In the genomic region with DNA sequence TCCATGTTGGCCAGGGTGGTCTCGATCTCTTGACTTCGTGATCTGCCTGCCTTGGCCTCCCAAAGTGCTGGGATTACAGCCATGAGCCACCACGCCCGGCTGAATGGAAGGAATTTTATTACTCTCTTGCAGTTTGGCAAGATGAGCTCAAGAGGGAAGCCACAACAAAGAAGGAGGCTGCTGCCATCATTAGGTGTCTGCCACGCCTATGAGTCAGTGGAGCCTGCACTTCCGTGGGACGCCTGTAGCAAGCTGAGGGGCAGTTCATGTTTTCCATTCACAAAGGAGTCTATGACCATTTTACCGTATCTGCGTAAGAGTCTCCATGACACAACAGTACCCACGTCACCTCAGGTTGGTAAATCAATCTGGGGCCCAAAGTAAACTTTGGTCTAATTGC, we compare ENCODE assay signal across 8 cellular contexts.
DNase-seq lines count a peak whose midpoint lies in the region; ATAC-seq and TF ChIP-seq lines count a peak whose summit lies in the region.

No MANE protein-coding gene starts in this region.

- peak; percentile 88 for TF ChIP-seq EP300 in Ishikawa (IDR thresholded peaks at IDR 0.05; ENCODE audit: borderline replicate concordance)

- no peak for ATAC-seq in HG03432 (IDR thresholded peaks at IDR 0.05; ENCODE audit: unreplicated experiment)

- no peak overlapping the region for H3K27ac ChIP-seq in coronary artery

- DNase-seq in activated CD4-positive, alpha-beta T cell treated with anti-CD3 and anti-CD28 coated beads, Interleukin-2, amount 50 U/mL, for 24 hours (ENCODE audit: low read depth in 1 of 2, low spot score in 1 of 2): peak; percentile 44 to 81
- DNase-seq in fibroblast of mammary gland (ENCODE audit: low read depth): peak; percentile 48
- DNase-seq in stimulated activated CD8-positive, alpha-beta memory T cell treated with anti-CD3 and anti-CD28 coated beads, Interleukin-7, amount 100 ng/mL, for 1 hour (ENCODE audit: low read depth in 2 of 2): peak; percentile 49 to 54
- DNase-seq in coronary artery (ENCODE audit: low spot score): no peak
- DNase-seq in RPMI8226: no peak
- DNase-seq in dedifferentiated amniotic fluid mesenchymal stem cell (ENCODE audit: extremely low spot score): no peak

- H3K4me3 ChIP-seq in fibroblast of mammary gland (ENCODE audit: control insufficient read depth, low read depth, low read length): no peak overlapping the region
- no peak overlapping the region for H3K4me3 ChIP-seq in coronary artery

- no peak for TF ChIP-seq CTCF in fibroblast of mammary gland (conservative IDR thresholded peaks at IDR 0.05; ENCODE audit: control insufficient read depth, insufficient read depth, low read depth, low read length)
- TF ChIP-seq CTCF in coronary artery (IDR thresholded peaks at IDR 0.05): no peak

- no peak for TF ChIP-seq RAD21 in Ishikawa (IDR thresholded peaks at IDR 0.05; ENCODE audit: low read depth)

TF ChIP-seq in Ishikawa, 13 proteins besides CTCF, POLR2A, EP300 and RAD21:
- TF ChIP-seq TAF1 (IDR thresholded peaks at IDR 0.05; ENCODE audit: low read depth) (no peak), YY1 (IDR thresholded peaks at IDR 0.05; ENCODE audit: low read depth) (peak; percentile 62; the same call in 1 of the 2 replicates), TCF12 (IDR thresholded peaks at IDR 0.05; ENCODE audit: low read depth) (peak; percentile 75), CEBPB (IDR thresholded peaks at IDR 0.05) (peak; percentile 41; the same call in 1 of the 2 replicates), CREB1 (IDR thresholded peaks at IDR 0.05; ENCODE audit: low read depth) (peak; percentile 47; the same call in 1 of the 2 replicates), EGR1 (IDR thresholded peaks at IDR 0.05) (no peak), NFIC (IDR thresholded peaks at IDR 0.05) (peak; percentile 74), TEAD4 (IDR thresholded peaks at IDR 0.05) (peak; percentile 78), ZBTB7A (IDR thresholded peaks at IDR 0.05; ENCODE audit: low read depth) (no peak)
- TF ChIP-seq, protein P1, sequence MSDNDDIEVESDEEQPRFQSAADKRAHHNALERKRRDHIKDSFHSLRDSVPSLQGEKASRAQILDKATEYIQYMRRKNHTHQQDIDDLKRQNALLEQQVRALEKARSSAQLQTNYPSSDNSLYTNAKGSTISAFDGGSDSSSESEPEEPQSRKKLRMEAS (IDR thresholded peaks at IDR 0.05): no peak; the same call in none of the 2 replicates
- TF ChIP-seq, protein P2, sequence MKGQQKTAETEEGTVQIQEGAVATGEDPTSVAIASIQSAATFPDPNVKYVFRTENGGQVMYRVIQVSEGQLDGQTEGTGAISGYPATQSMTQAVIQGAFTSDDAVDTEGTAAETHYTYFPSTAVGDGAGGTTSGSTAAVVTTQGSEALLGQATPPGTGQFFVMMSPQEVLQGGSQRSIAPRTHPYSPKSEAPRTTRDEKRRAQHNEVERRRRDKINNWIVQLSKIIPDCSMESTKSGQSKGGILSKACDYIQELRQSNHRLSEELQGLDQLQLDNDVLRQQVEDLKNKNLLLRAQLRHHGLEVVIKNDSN (IDR thresholded peaks at IDR 0.05): no peak
- TF ChIP-seq, protein P3, sequence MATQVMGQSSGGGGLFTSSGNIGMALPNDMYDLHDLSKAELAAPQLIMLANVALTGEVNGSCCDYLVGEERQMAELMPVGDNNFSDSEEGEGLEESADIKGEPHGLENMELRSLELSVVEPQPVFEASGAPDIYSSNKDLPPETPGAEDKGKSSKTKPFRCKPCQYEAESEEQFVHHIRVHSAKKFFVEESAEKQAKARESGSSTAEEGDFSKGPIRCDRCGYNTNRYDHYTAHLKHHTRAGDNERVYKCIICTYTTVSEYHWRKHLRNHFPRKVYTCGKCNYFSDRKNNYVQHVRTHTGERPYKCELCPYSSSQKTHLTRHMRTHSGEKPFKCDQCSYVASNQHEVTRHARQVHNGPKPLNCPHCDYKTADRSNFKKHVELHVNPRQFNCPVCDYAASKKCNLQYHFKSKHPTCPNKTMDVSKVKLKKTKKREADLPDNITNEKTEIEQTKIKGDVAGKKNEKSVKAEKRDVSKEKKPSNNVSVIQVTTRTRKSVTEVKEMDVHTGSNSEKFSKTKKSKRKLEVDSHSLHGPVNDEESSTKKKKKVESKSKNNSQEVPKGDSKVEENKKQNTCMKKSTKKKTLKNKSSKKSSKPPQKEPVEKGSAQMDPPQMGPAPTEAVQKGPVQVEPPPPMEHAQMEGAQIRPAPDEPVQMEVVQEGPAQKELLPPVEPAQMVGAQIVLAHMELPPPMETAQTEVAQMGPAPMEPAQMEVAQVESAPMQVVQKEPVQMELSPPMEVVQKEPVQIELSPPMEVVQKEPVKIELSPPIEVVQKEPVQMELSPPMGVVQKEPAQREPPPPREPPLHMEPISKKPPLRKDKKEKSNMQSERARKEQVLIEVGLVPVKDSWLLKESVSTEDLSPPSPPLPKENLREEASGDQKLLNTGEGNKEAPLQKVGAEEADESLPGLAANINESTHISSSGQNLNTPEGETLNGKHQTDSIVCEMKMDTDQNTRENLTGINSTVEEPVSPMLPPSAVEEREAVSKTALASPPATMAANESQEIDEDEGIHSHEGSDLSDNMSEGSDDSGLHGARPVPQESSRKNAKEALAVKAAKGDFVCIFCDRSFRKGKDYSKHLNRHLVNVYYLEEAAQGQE (IDR thresholded peaks at IDR 0.05; ENCODE audit: low read depth): no peak

Comparison
In these comparisons a context has a peak if more than half of its experiments do, and no peak if none do; other contexts are left out.
1. DNase-seq: peak in activated CD4-positive, alpha-beta T cell treated with anti-CD3 and anti-CD28 coated beads, Interleukin-2, amount 50 U/mL, for 24 hours (2 of 2), fibroblast of mammary gland (single experiment) and stimulated activated CD8-positive, alpha-beta memory T cell treated with anti-CD3 and anti-CD28 coated beads, Interleukin-7, amount 100 ng/mL, for 1 hour (2 of 2); none in coronary artery (single experiment), RPMI8226 (single experiment) and dedifferentiated amniotic fluid mesenchymal stem cell (single experiment).